ENCODE assay signal across 1 cellular context in the genomic region with DNA sequence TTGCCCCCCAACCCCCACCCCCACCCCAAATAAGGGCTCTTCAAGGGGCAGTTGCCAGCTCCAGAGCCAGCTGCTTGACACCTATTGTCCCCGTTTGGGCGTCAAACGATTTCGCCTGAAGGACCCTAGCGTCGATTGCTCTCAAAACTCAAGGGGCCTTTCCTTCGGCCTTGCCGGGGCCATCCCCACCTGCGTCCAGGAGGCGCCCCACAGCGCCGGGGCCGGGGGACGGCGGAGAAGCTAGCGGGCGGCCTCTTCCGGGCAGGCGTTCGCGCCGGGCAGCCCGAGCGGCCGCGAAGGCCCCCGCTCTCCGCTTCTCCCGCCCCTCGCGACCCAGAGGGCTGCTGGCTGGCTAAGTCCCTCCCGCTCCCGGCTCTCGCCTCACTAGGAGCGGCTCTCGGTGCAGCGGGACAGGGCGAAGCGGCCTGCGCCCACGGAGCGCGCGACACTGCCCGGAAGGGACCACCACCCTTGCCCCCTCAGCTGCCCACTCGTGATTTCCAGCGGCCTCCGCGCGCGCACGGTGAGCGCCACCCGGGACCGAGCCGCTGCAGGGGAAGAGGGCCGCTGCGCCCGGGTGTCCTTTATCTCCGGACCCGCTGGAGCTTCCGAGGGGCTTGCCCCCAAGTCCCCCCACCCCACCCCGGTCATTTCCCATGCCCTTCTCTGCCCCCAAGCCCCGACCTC.
TF ChIP-seq lines count a peak whose summit lies in the region.

A gene with protein sequence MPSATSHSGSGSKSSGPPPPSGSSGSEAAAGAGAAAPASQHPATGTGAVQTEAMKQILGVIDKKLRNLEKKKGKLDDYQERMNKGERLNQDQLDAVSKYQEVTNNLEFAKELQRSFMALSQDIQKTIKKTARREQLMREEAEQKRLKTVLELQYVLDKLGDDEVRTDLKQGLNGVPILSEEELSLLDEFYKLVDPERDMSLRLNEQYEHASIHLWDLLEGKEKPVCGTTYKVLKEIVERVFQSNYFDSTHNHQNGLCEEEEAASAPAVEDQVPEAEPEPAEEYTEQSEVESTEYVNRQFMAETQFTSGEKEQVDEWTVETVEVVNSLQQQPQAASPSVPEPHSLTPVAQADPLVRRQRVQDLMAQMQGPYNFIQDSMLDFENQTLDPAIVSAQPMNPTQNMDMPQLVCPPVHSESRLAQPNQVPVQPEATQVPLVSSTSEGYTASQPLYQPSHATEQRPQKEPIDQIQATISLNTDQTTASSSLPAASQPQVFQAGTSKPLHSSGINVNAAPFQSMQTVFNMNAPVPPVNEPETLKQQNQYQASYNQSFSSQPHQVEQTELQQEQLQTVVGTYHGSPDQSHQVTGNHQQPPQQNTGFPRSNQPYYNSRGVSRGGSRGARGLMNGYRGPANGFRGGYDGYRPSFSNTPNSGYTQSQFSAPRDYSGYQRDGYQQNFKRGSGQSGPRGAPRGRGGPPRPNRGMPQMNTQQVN (plus strand): TSS at position 383 of the 687 bp plus-strand sequence. CDS start 690 bp downstream, outside the sequence.

TF ChIP-seq in endothelial cell of umbilical vein, 7 proteins besides CTCF, POLR2A, EP300 and RAD21:
- TF ChIP-seq JUN (IDR thresholded peaks at IDR 0.05; ENCODE audit: borderline replicate concordance, insufficient read depth, insufficient read length, low read depth) (no peak), FOS (IDR thresholded peaks at IDR 0.05; ENCODE audit: borderline replicate concordance, insufficient read depth, low read length) (peak; percentile 11), EZH2 (IDR thresholded peaks at IDR 0.05; ENCODE audit: borderline replicate concordance, low read depth, low read length, severe bottlenecking) (no peak), POLR2AphosphoS5 (IDR thresholded peaks at IDR 0.05; ENCODE audit: insufficient read depth, low read depth, low read length) (peak; percentile 90), MYC (IDR thresholded peaks at IDR 0.05; ENCODE audit: low read depth, low read length) (no peak), GATA2 (IDR thresholded peaks at IDR 0.05; ENCODE audit: insufficient read depth, insufficient read length, low read depth, low read length) (no peak)
